Comparison of ENCODE assay signal across 7 cellular contexts in genomic region chr17:16569358-16569712, GRCh38. TPM values are rescaled to one million over a fixed set of nuclear protein-coding genes. Genes with fewer than 3 reads are reported as not detected.
DNase-seq lines count a peak whose midpoint lies in the region; ATAC-seq and TF ChIP-seq lines count a peak whose summit lies in the region.

No MANE protein-coding gene starts in this region.

- H3K4me1 Mint-ChIP-seq in progenitor cell of endocrine pancreas (ENCODE audit: low read depth), result peaks cover 2% of the 10 kb centered on the region

- ATAC-seq in HG03025 (IDR thresholded peaks at IDR 0.05; ENCODE audit: low FRiP score, unreplicated experiment), result peak; percentile 37

- peak overlapping the region; percentile 82 for H3K4me3 Mint-ChIP-seq in progenitor cell of endocrine pancreas (ENCODE audit: low read depth)

- H3K27ac Mint-ChIP-seq in progenitor cell of endocrine pancreas, result peak overlapping the region; percentile 70

- H3K27ac ChIP-seq in angular gyrus (ENCODE audit: low read depth, low read length), result peak overlapping the region; percentile 32

- TF ChIP-seq CTCF in progenitor cell of endocrine pancreas (IDR thresholded peaks at IDR 0.05; ENCODE audit: unreplicated experiment), result no peak

- H3K36me3 Mint-ChIP-seq in progenitor cell of endocrine pancreas (ENCODE audit: insufficient read depth), result peaks cover 5% of the 10 kb centered on the region

- peaks cover 32% of the 10 kb centered on the region for H3K27me3 Mint-ChIP-seq in progenitor cell of endocrine pancreas

- no peaks in the 10 kb centered on the region for H3K9me3 Mint-ChIP-seq in progenitor cell of endocrine pancreas (ENCODE audit: low read depth)

- DNase-seq in GM19238 (ENCODE audit: insufficient read length, low spot score) (peak; percentile 13), progenitor cell of endocrine pancreas (ENCODE audit: low spot score, unreplicated experiment) (no peak), NCI-H446 treated with DMSO at 0.1 percent for 48 hours (lab: John Stamatoyannopoulos, UW) (no peak), dermis blood vessel endothelial cell (no peak), NCI-H1436 (lab: John Stamatoyannopoulos, UW) (no peak)

RNA-seq across cellular contexts. Expression of gene ZNF287, which starts 0.3 kb away (rescaled TPM):
- total RNA-seq in progenitor cell of endocrine pancreas (11.6 TPM in 2 replicates), dermis blood vessel endothelial cell (1.8 and 1.9 TPM in 2 replicates)
